In the genomic region with DNA sequence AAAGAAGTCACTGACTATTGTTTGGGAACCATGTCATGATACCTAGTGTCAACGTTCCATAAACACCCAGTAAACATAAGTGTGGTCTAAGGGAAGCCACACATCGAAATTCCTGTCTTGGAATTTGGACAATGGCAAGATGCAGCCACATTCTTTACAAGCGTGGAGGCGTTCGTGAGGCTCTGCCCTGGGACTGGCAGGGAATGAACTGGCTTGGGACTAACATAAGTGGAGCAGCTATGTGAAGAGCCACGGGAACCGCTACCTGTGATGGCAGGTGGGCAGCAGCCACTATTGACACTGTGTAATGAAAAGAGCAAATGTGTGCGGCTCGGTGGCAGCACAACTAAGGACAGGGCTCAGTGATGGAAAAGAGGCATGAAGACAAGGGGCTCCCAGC, we compare ENCODE assay signal across 1 cellular context.
TF ChIP-seq lines count a peak whose summit lies in the region.

No MANE protein-coding gene starts in this region.

TF ChIP-seq in IMR-90, 13 proteins besides CTCF, POLR2A, EP300 and RAD21:
- TF ChIP-seq CHD1 (IDR thresholded peaks at IDR 0.05; ENCODE audit: low read depth, low read length) (no peak), MAZ (IDR thresholded peaks at IDR 0.05; ENCODE audit: borderline replicate concordance, low read depth, low read length) (no peak), SMC3 (IDR thresholded peaks at IDR 0.05; ENCODE audit: low read depth, low read length) (no peak), FOS (IDR thresholded peaks at IDR 0.05; ENCODE audit: low read depth, low read length) (no peak), MAFK (IDR thresholded peaks at IDR 0.05; ENCODE audit: low read depth, low read length) (no peak), MXI1 (IDR thresholded peaks at IDR 0.05; ENCODE audit: borderline replicate concordance, low read depth, low read length) (no peak), RCOR1 (IDR thresholded peaks at IDR 0.05; ENCODE audit: insufficient replicate concordance, low read length) (no peak), NFE2L2 (IDR thresholded peaks at IDR 0.05; ENCODE audit: low read depth, low read length) (no peak), BHLHE40 (IDR thresholded peaks at IDR 0.05; ENCODE audit: low read depth, low read length) (no peak), CEBPB (IDR thresholded peaks at IDR 0.05; ENCODE audit: low read depth, low read length) (no peak), RFX5 (IDR thresholded peaks at IDR 0.05; ENCODE audit: low read depth, low read length) (no peak)
- TF ChIP-seq, protein P1, sequence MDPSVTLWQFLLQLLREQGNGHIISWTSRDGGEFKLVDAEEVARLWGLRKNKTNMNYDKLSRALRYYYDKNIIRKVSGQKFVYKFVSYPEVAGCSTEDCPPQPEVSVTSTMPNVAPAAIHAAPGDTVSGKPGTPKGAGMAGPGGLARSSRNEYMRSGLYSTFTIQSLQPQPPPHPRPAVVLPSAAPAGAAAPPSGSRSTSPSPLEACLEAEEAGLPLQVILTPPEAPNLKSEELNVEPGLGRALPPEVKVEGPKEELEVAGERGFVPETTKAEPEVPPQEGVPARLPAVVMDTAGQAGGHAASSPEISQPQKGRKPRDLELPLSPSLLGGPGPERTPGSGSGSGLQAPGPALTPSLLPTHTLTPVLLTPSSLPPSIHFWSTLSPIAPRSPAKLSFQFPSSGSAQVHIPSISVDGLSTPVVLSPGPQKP (IDR thresholded peaks at IDR 0.05; ENCODE audit: borderline replicate concordance, low read depth, low read length) = no peak
- TF ChIP-seq, protein P2, sequence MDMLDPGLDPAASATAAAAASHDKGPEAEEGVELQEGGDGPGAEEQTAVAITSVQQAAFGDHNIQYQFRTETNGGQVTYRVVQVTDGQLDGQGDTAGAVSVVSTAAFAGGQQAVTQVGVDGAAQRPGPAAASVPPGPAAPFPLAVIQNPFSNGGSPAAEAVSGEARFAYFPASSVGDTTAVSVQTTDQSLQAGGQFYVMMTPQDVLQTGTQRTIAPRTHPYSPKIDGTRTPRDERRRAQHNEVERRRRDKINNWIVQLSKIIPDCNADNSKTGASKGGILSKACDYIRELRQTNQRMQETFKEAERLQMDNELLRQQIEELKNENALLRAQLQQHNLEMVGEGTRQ (IDR thresholded peaks at IDR 0.05; ENCODE audit: low read depth, low read length) = no peak
